In the genomic region with DNA sequence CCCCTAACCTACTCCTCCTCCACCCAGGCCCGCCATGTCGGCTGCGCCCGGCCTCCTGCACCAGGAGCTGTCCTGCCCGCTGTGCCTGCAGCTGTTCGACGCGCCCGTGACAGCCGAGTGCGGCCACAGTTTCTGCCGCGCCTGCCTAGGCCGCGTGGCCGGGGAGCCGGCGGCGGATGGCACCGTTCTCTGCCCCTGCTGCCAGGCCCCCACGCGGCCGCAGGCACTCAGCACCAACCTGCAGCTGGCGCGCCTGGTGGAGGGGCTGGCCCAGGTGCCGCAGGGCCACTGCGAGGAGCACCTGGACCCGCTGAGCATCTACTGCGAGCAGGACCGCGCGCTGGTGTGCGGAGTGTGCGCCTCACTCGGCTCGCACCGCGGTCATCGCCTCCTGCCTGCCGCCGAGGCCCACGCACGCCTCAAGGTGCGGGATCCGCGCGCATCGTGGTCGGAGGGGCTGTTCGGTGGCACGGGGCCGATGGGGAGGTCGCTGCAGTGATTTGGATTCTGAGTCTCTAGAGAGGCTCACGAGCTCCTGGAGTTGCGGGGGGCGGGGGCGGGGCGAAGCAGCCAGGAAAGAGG, we compare ENCODE assay signal across 9 cellular contexts. TPM values are rescaled to one million over a fixed set of nuclear protein-coding genes. Genes with fewer than 3 reads are reported as not detected.
DNase-seq lines count a peak whose midpoint lies in the region; ATAC-seq, FAIRE-seq and TF ChIP-seq lines count a peak whose summit lies in the region.
"Had no signal": no experiment of that assay in that cellular context is flagged by ENCODE, and none has a peak within 500 bp of the region (broad histone marks: within the 10 kb centered on the region; RNA-seq: fewer than 3 reads in every experiment).

No MANE protein-coding gene starts in this region.

- peak; percentile 37 for DNase-seq in activated B cell treated with CpG ODN at 0.5 μM for 24 hours
- no peak for DNase-seq in cardiac muscle cell (ENCODE audit: low read depth in 1 of 2, low spot score in 1 of 2)
- DNase-seq in small intestine, result no peak
- DNase-seq in RWPE1 (ENCODE audit: low spot score), result no peak

- peaks cover 19% of the 10 kb centered on the region for H3K27me3 Mint-ChIP-seq in activated B cell treated with CpG ODN at 0.5 μM for 24 hours

- peak overlapping the region; percentile 83 for H3K4me3 Mint-ChIP-seq in activated B cell treated with CpG ODN at 0.5 μM for 24 hours

- H3K27ac Mint-ChIP-seq in activated B cell treated with CpG ODN at 0.5 μM for 24 hours, result no peak overlapping the region

- POLR2A ChIA-PET in activated B cell treated with CpG ODN at 0.5 μM for 24 hours (lab: Charles Lee) (interaction anchor here (1.0 to 5.1 kb wide), 5 partner anchors 10 to 97 kb away, joined by 5 to 34 read pairs (median 11); partner anchors contain the start of genes FUS, KAT8 and PYCARD), RWPE1 (lab: Yijun Ruan, JAX; ENCODE audit: low non-redundant PET) (interaction anchor here (0.6 kb wide), 1 partner anchor 31 kb away, joined by 7 read pairs; no protein-coding TSS in a partner anchor)

- no peaks in the 10 kb centered on the region for H3K36me3 ChIP-seq in ES-I3 (ENCODE audit: insufficient read depth, low read length)
- H3K36me3 ChIP-seq in cardiac muscle cell, result no peaks in the 10 kb centered on the region
- no peaks in the 10 kb centered on the region for H3K36me3 ChIP-seq in rectal smooth muscle tissue (ENCODE audit: control insufficient read depth, insufficient read depth, low read length)
- H3K36me3 ChIP-seq in small intestine (ENCODE audit: control insufficient read depth in 2 of 2, insufficient read depth in 2 of 2, low read length in 2 of 2), result no peaks in the 10 kb centered on the region

- H3K27ac ChIP-seq in cardiac muscle cell (no peak overlapping the region), rectal smooth muscle tissue (ENCODE audit: low read depth, low read length) (no peak overlapping the region), small intestine (ENCODE audit: low read depth in 1 of 2, low read length in 1 of 2) (no peak overlapping the region), RWPE1 (no peak overlapping the region)

- H3K4me3 ChIP-seq in cardiac muscle cell (peak overlapping the region; percentile 40), rectal smooth muscle tissue (ENCODE audit: low read length) (peak overlapping the region; percentile 51), small intestine (ENCODE audit: low read depth in 1 of 2, low read length in 2 of 2) (peak overlapping the region in 1 of 2 donors; percentile 47)

- no peaks in the 10 kb centered on the region for H3K9me3 Mint-ChIP-seq in activated B cell treated with CpG ODN at 0.5 μM for 24 hours

- H3K4me1 ChIP-seq in ES-I3 (ENCODE audit: insufficient read depth, low read length) (peaks cover 5% of the 10 kb centered on the region; the same call in 1 of the 2 replicates), cardiac muscle cell (ENCODE audit: low read depth) (no peaks in the 10 kb centered on the region), rectal smooth muscle tissue (ENCODE audit: control insufficient read depth, insufficient read depth, low read length) (peaks cover 10% of the 10 kb centered on the region), small intestine (ENCODE audit: control insufficient read depth in 2 of 2, insufficient read depth in 1 of 2, low read depth in 1 of 2, low read length in 1 of 2) (no peaks in the 10 kb centered on the region)

- peaks cover 66% of the 10 kb centered on the region for H3K27me3 ChIP-seq in cardiac muscle cell
- peaks cover 19% of the 10 kb centered on the region for H3K27me3 ChIP-seq in rectal smooth muscle tissue (ENCODE audit: control insufficient read depth, insufficient read depth, low read length)
- peaks cover 0 to 13% of the 10 kb centered on the region in 2 donors for H3K27me3 ChIP-seq in small intestine (ENCODE audit: control insufficient read depth in 2 of 2, insufficient read depth in 2 of 2, low read length in 2 of 2)

- no peaks in the 10 kb centered on the region for H3K36me3 Mint-ChIP-seq in activated B cell treated with CpG ODN at 0.5 μM for 24 hours (ENCODE audit: low read depth)

- no peak for TF ChIP-seq CTCF in activated B cell treated with CpG ODN at 0.5 μM for 24 hours (IDR thresholded peaks at IDR 0.05)
- TF ChIP-seq CTCF in cardiac muscle cell (IDR thresholded peaks at IDR 0.05; ENCODE audit: low read depth, low read length), result no peak
- TF ChIP-seq CTCF in RWPE1 (conservative IDR thresholded peaks at IDR 0.05; ENCODE audit: low read depth), result no peak

- CTCF ChIA-PET in activated B cell treated with CpG ODN at 0.5 μM for 24 hours (lab: Charles Lee) (interaction anchor here (1.2 kb wide), 1 partner anchor 169 kb away, joined by 3 read pairs; no protein-coding TSS in a partner anchor), RWPE1 (lab: Yijun Ruan, JAX) (no interaction called here)

- FAIRE-seq in small intestine (lab: Jason Lieb, UNC), result no peak

- no peaks in the 10 kb centered on the region for H3K9me3 ChIP-seq in ES-I3 (ENCODE audit: control insufficient read depth, insufficient read depth, low read length)
- no peaks in the 10 kb centered on the region for H3K9me3 ChIP-seq in cardiac muscle cell (ENCODE audit: low read depth)
- no peaks in the 10 kb centered on the region for H3K9me3 ChIP-seq in small intestine (ENCODE audit: control insufficient read depth, low read depth)

- peak overlapping the region; percentile 49 for H3K9ac ChIP-seq in ES-I3 (ENCODE audit: low read depth, low read length)
- no peak overlapping the region for H3K9ac ChIP-seq in rectal smooth muscle tissue (ENCODE audit: low read length)

- ATAC-seq in activated B cell treated with CpG ODN at 0.5 μM for 24 hours (ENCODE audit: low read depth) (peak; percentile 45), GM18867 (IDR thresholded peaks at IDR 0.05; ENCODE audit: unreplicated experiment) (no peak), GM19328 (IDR thresholded peaks at IDR 0.05; ENCODE audit: unreplicated experiment) (no peak)

- peaks cover 48% of the 10 kb centered on the region for H3K4me1 Mint-ChIP-seq in activated B cell treated with CpG ODN at 0.5 μM for 24 hours

- intact Hi-C loops in activated B cell treated with CpG ODN at 0.5 μM for 24 hours (cut with micrococcal nuclease), result loop anchor here (5.0 kb wide), 1 partner anchor 43 kb away; the partner anchor contains the start of gene ITGAM

- WGBS in small intestine, 3 donors, result 16 to 24% (median 24%) methylated on average over 34 to 58 of the region's 58 CpGs

RNA-seq across cellular contexts. Expression of gene TRIM72, which starts 0.9 kb away (rescaled TPM):
- total RNA-seq in activated B cell treated with CpG ODN at 0.5 μM for 24 hours, result 0.16 TPM in 1 of 2 replicates, not detected in the other
- 0.21 and 0.51 TPM in 2 replicates for total RNA-seq in cardiac muscle cell
- not detected in 2 replicates for polyA plus RNA-seq in cardiac muscle cell
- under 1 TPM; under 0.01 to 0.22 (median 0.04) TPM for polyA plus RNA-seq in small intestine
- total RNA-seq: T-helper 1 cell treated with Interleukin-12 subunit alpha and Interleukin-12 subunit beta and Interleukin-4 antibody, amounts not matched to agents 30 ng/mL and 1 ng/mL, for 36 hours had no signal

RNA-seq across cellular contexts. Expression of gene PYDC1, which starts 2.1 kb away (rescaled TPM):
- 0.27 TPM in 1 of 2 replicates, not detected in the other for total RNA-seq in activated B cell treated with CpG ODN at 0.5 μM for 24 hours
- total RNA-seq in cardiac muscle cell, result not detected in 2 replicates
- 0.30 TPM in 1 of 2 replicates, not detected in the other for polyA plus RNA-seq in cardiac muscle cell
- polyA plus RNA-seq in small intestine, result not detected
- total RNA-seq: T-helper 1 cell treated with Interleukin-12 subunit alpha and Interleukin-12 subunit beta and Interleukin-4 antibody, amounts not matched to agents 30 ng/mL and 1 ng/mL, for 36 hours had no signal

RNA-seq across cellular contexts. Expression of gene PYCARD, which starts 12.2 kb away (rescaled TPM):
- 21.7 and 27.8 TPM in 2 replicates for total RNA-seq in activated B cell treated with CpG ODN at 0.5 μM for 24 hours
- 1.4 and 2.7 TPM in 2 replicates for total RNA-seq in cardiac muscle cell
- 2.3 and 5.2 TPM in 2 replicates for polyA plus RNA-seq in cardiac muscle cell
- polyA plus RNA-seq in small intestine, result 100 to 1,000 TPM; 134 to 247 (median 207) TPM

RNA-seq across cellular contexts. Expression of gene FUS, which starts 34.9 kb away (rescaled TPM):
- total RNA-seq in activated B cell treated with CpG ODN at 0.5 μM for 24 hours, result 681 and 752 TPM in 2 replicates
- 40.6 and 54.4 TPM in 2 replicates for total RNA-seq in cardiac muscle cell
- polyA plus RNA-seq in cardiac muscle cell, result 386 and 618 TPM in 2 replicates
- polyA plus RNA-seq in small intestine, result 100 to 1,000 TPM; 147 to 246 (median 172) TPM

RNA-seq across cellular contexts. Expression of gene ITGAM, which starts 45.0 kb away (rescaled TPM):
- total RNA-seq in activated B cell treated with CpG ODN at 0.5 μM for 24 hours (40.6 and 44.6 TPM in 2 replicates), cardiac muscle cell (0.07 TPM in 1 of 2 replicates, not detected in the other)
- polyA plus RNA-seq in cardiac muscle cell (not detected in 2 replicates), small intestine (1 to 10 TPM in 1 of 3 donors, under 1 TPM in 2; 0.22 to 4.3 (median 0.27) TPM)
